In genomic region chr9:97373311-97373710, GRCh38 we compare ENCODE assay signal across 17 cellular contexts.
"Had no signal": no experiment of that assay in that cellular context is flagged by ENCODE, and none has a peak within 500 bp of the region (broad histone marks: within the 10 kb centered on the region; RNA-seq: fewer than 3 reads in every experiment).

No MANE protein-coding gene starts in this region.

- H3K27me3 ChIP-seq: ascending aorta, brain microvascular endothelial cell, heart left ventricle, neural progenitor cell, sigmoid colon, upper lobe of right lung had no signal

- H3K4me3 ChIP-seq: ascending aorta, heart left ventricle, lower lobe of right lung, neural progenitor cell, sigmoid colon, thoracic aorta, upper lobe of right lung had no signal

- H3K9me3 ChIP-seq: lower lobe of right lung, sigmoid colon, upper lobe of right lung had no signal

- H3K36me3 ChIP-seq: brain microvascular endothelial cell, neural progenitor cell, upper lobe of right lung had no signal

- H3K27ac ChIP-seq: ascending aorta, brain microvascular endothelial cell, heart left ventricle, lower lobe of right lung, neural progenitor cell, sigmoid colon, thoracic aorta, upper lobe of right lung had no signal

- H3K4me1 ChIP-seq: ascending aorta, heart left ventricle, lower lobe of right lung, neural progenitor cell, sigmoid colon, upper lobe of right lung had no signal

- DNase-seq: activated CD4-positive, alpha-beta T cell treated with anti-CD3 and anti-CD28 coated beads for 1 hour; activated CD4-positive, alpha-beta T cell treated with anti-CD3 and anti-CD28 coated beads, Interleukin-2, amount 50 U/mL, for 1 hour; activated CD8-positive, alpha-beta T cell treated with anti-CD3 and anti-CD28 coated beads, Interleukin-2, amount 10 ng/mL, durations not matched to agents 7 days and 5 days; brain microvascular endothelial cell; effector CD4-positive, alpha-beta T cell; heart left ventricle; lower lobe of right lung; naive thymus-derived CD4-positive, alpha-beta T cell; posterior cingulate gyrus; sigmoid colon; stimulated activated CD4-positive, alpha-beta T cell treated with anti-CD3 and anti-CD28 coated beads, Interleukin-2, amount 100 ng/mL, for 48 hours; stimulated activated CD8-positive, alpha-beta memory T cell treated with anti-CD3 and anti-CD28 coated beads, Interleukin-4, amount 100 ng/mL, for 48 hours; stimulated activated naive B cell treated with anti-CD40 and anti-IgM and Interleukin-4, amounts not matched to agents 10 μg/mL and 1 μg/mL and 100 μg/mL, for 72 hours; upper lobe of right lung had no signal
